In the genomic region with DNA sequence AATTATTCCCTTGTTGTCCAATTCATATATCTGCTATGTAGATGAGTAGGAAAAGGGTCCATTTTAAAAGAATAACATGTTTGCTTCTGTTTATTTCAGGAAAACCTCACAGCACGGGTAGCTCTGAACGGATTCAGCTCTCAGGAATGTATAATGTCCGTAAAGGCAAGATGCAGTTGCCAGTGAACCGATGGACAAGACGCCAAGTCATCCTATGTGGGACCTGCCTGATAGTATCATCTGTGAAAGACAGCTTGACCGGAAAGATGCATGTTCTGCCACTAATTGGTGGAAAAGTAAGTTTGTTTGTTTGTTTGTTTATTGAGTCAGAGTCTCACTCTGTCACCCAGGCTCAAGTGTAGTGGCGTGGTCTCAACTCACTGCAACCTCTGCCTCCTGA, we compare ENCODE assay signal across 23 cellular contexts.
"Had no signal": no experiment of that assay in that cellular context is flagged by ENCODE, and none has a peak within 500 bp of the region (broad histone marks: within the 10 kb centered on the region; RNA-seq: fewer than 3 reads in every experiment).

No MANE protein-coding gene starts in this region.

- ATAC-seq: natural killer cell, sciatic nerve had no signal

- H3K4me3 ChIP-seq: adrenal gland, hepatocyte, left ventricle myocardium inferior, stomach, suprapubic skin, tibial nerve had no signal

- H3K4me2 ChIP-seq: hepatocyte had no signal

- H3K27ac Mint-ChIP-seq: activated naive CD8-positive, alpha-beta T cell; activated T-cell treated with anti-CD3 and anti-CD28 coated beads, Interleukin-2, amount 50 U/mL, for 24 hours; activated T-helper 2 cell treated with anti-CD3 and anti-CD28 coated beads, Interferon-gamma antibody, Interleukin-2, Interleukin-4, amounts not matched to agents 10 μg/mL and 5 μg/mL and 100 μg/mL, durations not matched to agents 14 hours and 24 hours and 36 hours; immature natural killer cell; mesothelial cell of epicardium; natural killer cell; stimulated activated effector memory CD8-positive, alpha-beta T cell treated with anti-CD3 and anti-CD28 coated beads, Interleukin-12 subunit alpha, Interleukin-12 subunit beta, amount 100 ng/mL, for 72 hours had no signal

- H3K9me3 Mint-ChIP-seq: activated T-cell treated with anti-CD3 and anti-CD28 coated beads, Interleukin-2, amount 50 U/mL, for 24 hours; activated T-helper 2 cell treated with anti-CD3 and anti-CD28 coated beads, Interferon-gamma antibody, Interleukin-2, Interleukin-4, amounts not matched to agents 10 μg/mL and 5 μg/mL and 100 μg/mL, durations not matched to agents 14 hours and 24 hours and 36 hours; immature natural killer cell; mesothelial cell of epicardium; natural killer cell; stimulated activated effector memory CD8-positive, alpha-beta T cell treated with anti-CD3 and anti-CD28 coated beads, Interleukin-12 subunit alpha, Interleukin-12 subunit beta, amount 100 ng/mL, for 72 hours had no signal

- H3K27me3 ChIP-seq: adrenal gland, hepatocyte, stomach, suprapubic skin, tibial nerve had no signal

- H3K27me3 Mint-ChIP-seq: activated naive CD8-positive, alpha-beta T cell; activated T-cell treated with anti-CD3 and anti-CD28 coated beads, Interleukin-2, amount 50 U/mL, for 24 hours had no signal

- H3K27ac ChIP-seq: adrenal gland, hepatocyte, left ventricle myocardium inferior, stomach, suprapubic skin, tibial nerve, WERI-Rb-1 had no signal

- H2AFZ ChIP-seq: hepatocyte had no signal

- H3K9me3 ChIP-seq: adrenal gland, left ventricle myocardium inferior, stomach, suprapubic skin, tibial nerve had no signal

- H3K36me3 Mint-ChIP-seq: immature natural killer cell, natural killer cell had no signal

- H3K4me3 Mint-ChIP-seq: activated naive CD8-positive, alpha-beta T cell; activated T-cell treated with anti-CD3 and anti-CD28 coated beads, Interleukin-2, amount 50 U/mL, for 24 hours; immature natural killer cell; mesothelial cell of epicardium; natural killer cell; stimulated activated effector memory CD8-positive, alpha-beta T cell treated with anti-CD3 and anti-CD28 coated beads, Interleukin-12 subunit alpha, Interleukin-12 subunit beta, amount 100 ng/mL, for 72 hours had no signal

- DNase-seq: activated CD4-positive, alpha-beta T cell treated with anti-CD3 and anti-CD28 coated beads for 1 hour; activated CD8-positive, alpha-beta memory T cell treated with anti-CD3 and anti-CD28 coated beads, Interleukin-2, amount 50 U/mL, for 4 hours; activated naive CD4-positive, alpha-beta T cell; activated T-cell treated with anti-CD3 and anti-CD28 coated beads, Interleukin-2, amount 50 U/mL, for 24 hours; adrenal gland; dermis blood vessel endothelial cell; effector CD8-positive, alpha-beta T cell; foreskin melanocyte; immature natural killer cell; left ventricle myocardium inferior; natural killer cell; small intestine; stimulated activated CD4-positive, alpha-beta T cell treated with anti-CD3 and anti-CD28 coated beads, Interleukin-2, amount 100 ng/mL, for 24 hours; stomach; WERI-Rb-1 had no signal

- H3K36me3 ChIP-seq: adrenal gland had no signal
